ENCODE assay signal across 27 cellular contexts in genomic region chr3:52874869-52875588, GRCh38. TPM values are rescaled to one million over a fixed set of nuclear protein-coding genes. Genes with fewer than 3 reads are reported as not detected.
DNase-seq lines count a peak whose midpoint lies in the region; ATAC-seq, FAIRE-seq and TF ChIP-seq lines count a peak whose summit lies in the region.
"Had no signal": no experiment of that assay in that cellular context is flagged by ENCODE, and none has a peak within 500 bp of the region (broad histone marks: within the 10 kb centered on the region; RNA-seq: fewer than 3 reads in every experiment).

No MANE protein-coding gene starts in this region.

- no peak overlapping the region for H3K27ac ChIP-seq in GM12878 (ENCODE audit: control insufficient read depth, insufficient read depth)
- H3K27ac ChIP-seq in brain microvascular endothelial cell: no peak overlapping the region
- H3K27ac ChIP-seq: adrenal gland, gastroesophageal sphincter, lower lobe of right lung, SJSA1, suprapubic skin had no signal

- H3K4me1 Mint-ChIP-seq in activated T-cell treated with anti-CD3 and anti-CD28 coated beads, Interleukin-2, amount 50 U/mL, for 72 hours (ENCODE audit: low read depth): peaks cover 60% of the 10 kb centered on the region
- H3K4me1 Mint-ChIP-seq in stimulated activated naive CD8-positive, alpha-beta T cell treated with anti-CD3 and anti-CD28 coated beads, Interleukin-15, Interleukin-2, amounts not matched to agents 100 ng/mL and 50 ng/mL, for 24 hours (ENCODE audit: low read depth): peaks cover 33% of the 10 kb centered on the region

- no peaks in the 10 kb centered on the region for H3K9me3 Mint-ChIP-seq in activated T-cell treated with anti-CD3 and anti-CD28 coated beads, Interleukin-2, amount 50 U/mL, for 72 hours
- no peaks in the 10 kb centered on the region for H3K9me3 Mint-ChIP-seq in stimulated activated naive CD8-positive, alpha-beta T cell treated with anti-CD3 and anti-CD28 coated beads, Interleukin-15, Interleukin-2, amounts not matched to agents 100 ng/mL and 50 ng/mL, for 24 hours
- H3K9me3 Mint-ChIP-seq: activated T-cell treated with anti-CD3 and anti-CD28 coated beads, Interleukin-2, amount 50 U/mL, for 4 hours; endodermal cell; IgD-negative memory B cell had no signal

- SMC1A ChIA-PET in GM12878 (lab: Charles Lee; ENCODE audit: uncharacterized antibody, unreplicated experiment): interaction anchor here (0.6 to 1.9 kb wide), 8 partner anchors 13 to 196 kb away, joined by 3 to 15 read pairs (median 4); partner anchors contain the start of gene STIMATE

- POLR2A ChIA-PET in GM12878 (lab: Charles Lee): interaction anchor here (1.0 kb wide), 1 partner anchor 19 kb away, joined by 5 read pairs; no protein-coding TSS in a partner anchor

- no peak overlapping the region for H3K4me3 ChIP-seq in GM12878
- H3K4me3 ChIP-seq in brain microvascular endothelial cell (ENCODE audit: low read depth, low read length): no peak overlapping the region
- H3K4me3 ChIP-seq: adrenal gland, gastroesophageal sphincter, lower lobe of right lung, SJSA1, suprapubic skin had no signal

- H3K9me3 ChIP-seq in GM12878 (replicated peaks; ENCODE audit: control insufficient read depth, insufficient read depth, low read length): no peaks in the 10 kb centered on the region
- H3K9me3 ChIP-seq: adrenal gland, gastroesophageal sphincter, lower lobe of right lung, SJSA1, suprapubic skin had no signal

- WGBS in GM12878 (ENCODE audit: insufficient coverage, insufficient replicate concordance, low lambda C conversion rate, missing lambda C conversion rate): 85% methylated on average over 9 of the region's 9 CpGs

- peak overlapping the region; percentile 54 for H3K27ac Mint-ChIP-seq in activated T-cell treated with anti-CD3 and anti-CD28 coated beads, Interleukin-2, amount 50 U/mL, for 72 hours
- peak overlapping the region; percentile 50 for H3K27ac Mint-ChIP-seq in stimulated activated naive CD8-positive, alpha-beta T cell treated with anti-CD3 and anti-CD28 coated beads, Interleukin-15, Interleukin-2, amounts not matched to agents 100 ng/mL and 50 ng/mL, for 24 hours
- H3K27ac Mint-ChIP-seq: endodermal cell, IgD-negative memory B cell had no signal

- no peak for ATAC-seq in activated T-cell treated with anti-CD3 and anti-CD28 coated beads, Interleukin-2, amount 50 U/mL, for 72 hours (replicated peaks in 1 of 2)
- ATAC-seq in GM12878: peak; percentile 31
- no peak for ATAC-seq in GM19328 (IDR thresholded peaks at IDR 0.05; ENCODE audit: unreplicated experiment)
- ATAC-seq: gastroesophageal sphincter had no signal

- intact Hi-C loops in GM12878 (cut with micrococcal nuclease; ENCODE audit: unreplicated experiment): no loop called here

- H4K20me1 ChIP-seq in GM12878 (ENCODE audit: control insufficient read depth, insufficient read depth): no peaks in the 10 kb centered on the region

- H3K4me1 ChIP-seq in GM12878 (ENCODE audit: control insufficient read depth, insufficient read depth, low read length): peaks cover 11% of the 10 kb centered on the region

- BruUV-seq in GM12878 (replicated peaks; lab: Mats Ljungman, UMichigan): no TSS peak

- no peak overlapping the region for H3K9ac ChIP-seq in GM12878 (ENCODE audit: control insufficient read depth, insufficient read depth, low read length)

- TF ChIP-seq EP300 in GM12878 (IDR thresholded peaks at IDR 0.05; ENCODE audit: borderline replicate concordance in 1 of 2, control insufficient read depth in 1 of 2, low read depth in 2 of 2, low read length in 2 of 2): no peak

- TF ChIP-seq POLR2A in GM12878 (IDR thresholded peaks at IDR 0.05; ENCODE audit: low read depth, low read length): no peak

- no peak for TF ChIP-seq CTCF in GM12878 (IDR thresholded peaks at IDR 0.05 in 2 of 3, conservative IDR thresholded peaks at IDR 0.05 in 1 of 3; ENCODE audit: control insufficient read depth in 2 of 3, extremely low read depth in 1 of 3, insufficient read depth in 1 of 3, low read depth in 3 of 3, low read length in 3 of 3)
- TF ChIP-seq CTCF in brain microvascular endothelial cell (IDR thresholded peaks at IDR 0.05; ENCODE audit: low read depth, low read length, missing control alignments): no peak

- TF ChIP-seq RAD21 in GM12878 (IDR thresholded peaks at IDR 0.05; ENCODE audit: insufficient read depth, low read depth, low read length): no peak

- in situ Hi-C loops in GM12878 (cut with MboI): no loop called here
- in situ Hi-C loops in brain microvascular endothelial cell (cut with HindIII; ENCODE audit: low pct_ligation_motif_present, low sequenced_read_pairs): no loop called here

- H2AFZ ChIP-seq in GM12878 (ENCODE audit: control insufficient read depth, low read depth, low read length): no peak overlapping the region

- FAIRE-seq in GM12878 (lab: Jason Lieb, UNC): no peak
- FAIRE-seq: colon, urothelium cell line had no signal

- H3K4me3 Mint-ChIP-seq in activated T-cell treated with anti-CD3 and anti-CD28 coated beads, Interleukin-2, amount 50 U/mL, for 72 hours: peak overlapping the region; percentile 39 to 56
- no peak overlapping the region for H3K4me3 Mint-ChIP-seq in stimulated activated naive CD8-positive, alpha-beta T cell treated with anti-CD3 and anti-CD28 coated beads, Interleukin-15, Interleukin-2, amounts not matched to agents 100 ng/mL and 50 ng/mL, for 24 hours
- H3K4me3 Mint-ChIP-seq: activated T-cell treated with anti-CD3 and anti-CD28 coated beads, Interleukin-2, amount 50 U/mL, for 4 hours; endodermal cell had no signal

- H3K79me2 ChIP-seq in GM12878 (ENCODE audit: control insufficient read depth, insufficient read depth, low read length): peaks cover 5% of the 10 kb centered on the region

- H3K27me3 Mint-ChIP-seq in activated T-cell treated with anti-CD3 and anti-CD28 coated beads, Interleukin-2, amount 50 U/mL, for 72 hours (ENCODE audit: low read depth): no peaks in the 10 kb centered on the region
- no peaks in the 10 kb centered on the region for H3K27me3 Mint-ChIP-seq in stimulated activated naive CD8-positive, alpha-beta T cell treated with anti-CD3 and anti-CD28 coated beads, Interleukin-15, Interleukin-2, amounts not matched to agents 100 ng/mL and 50 ng/mL, for 24 hours
- H3K27me3 Mint-ChIP-seq: IgD-negative memory B cell had no signal

- RAD21 ChIA-PET in GM12878 (lab: Charles Lee; ENCODE audit: unreplicated experiment): interaction anchor here (0.9 to 1.6 kb wide), 6 partner anchors 12 to 112 kb away, joined by 3 to 5 read pairs (median 3); no protein-coding TSS in a partner anchor

- H3K27me3 ChIP-seq in GM12878 (replicated peaks in 1 of 2; ENCODE audit: control insufficient read depth in 2 of 2, insufficient read depth in 2 of 2, low read length in 1 of 2): no peaks in the 10 kb centered on the region
- H3K27me3 ChIP-seq in brain microvascular endothelial cell (replicated peaks): no peaks in the 10 kb centered on the region
- H3K27me3 ChIP-seq: adrenal gland, gastroesophageal sphincter, SJSA1, suprapubic skin had no signal

- DNase-seq in activated T-cell treated with anti-CD3 and anti-CD28 coated beads, Interleukin-2, amount 50 U/mL, for 72 hours: no peak
- no peak for DNase-seq in activated T-cell treated with anti-CD3 and anti-CD28 coated beads, Interleukin-2, amount 50 U/mL, for 1 hour
- DNase-seq in MV-4-11 (lab: John Stamatoyannopoulos, UW) (peak; percentile 61), GM12878 (ENCODE audit: low read depth, low spot score) (no peak), brain microvascular endothelial cell (no peak), NCI-H524 treated with DMSO at 0.1 percent for 48 hours (lab: John Stamatoyannopoulos, UW) (no peak)
- DNase-seq: activated T-cell treated with anti-CD3 and anti-CD28 coated beads, Interleukin-2, amount 50 U/mL, for 4 hours; adrenal gland; endodermal cell; HCEC 1CT; islet precursor cell; lower lobe of right lung; MM.1S; NCI-H1694 treated with DMSO at 0.1 percent for 48 hours; NCI-H774; nucleus accumbens; T-helper 1 cell had no signal

- H3K36me3 ChIP-seq in GM12878 (ENCODE audit: control insufficient read depth in 2 of 2, insufficient read depth in 2 of 2, low read length in 1 of 2) (peaks cover 1 to 3% of the 10 kb centered on the region in 2 experiments; a peak in 2 of 4 replicates), brain microvascular endothelial cell (replicated peaks) (no peaks in the 10 kb centered on the region)
- H3K36me3 ChIP-seq: adrenal gland, lower lobe of right lung, SJSA1, suprapubic skin had no signal

- peaks cover 0 to 8% of the 10 kb centered on the region in 2 donors for H3K36me3 Mint-ChIP-seq in activated T-cell treated with anti-CD3 and anti-CD28 coated beads, Interleukin-2, amount 50 U/mL, for 72 hours (ENCODE audit: insufficient read depth in 2 of 2)
- H3K36me3 Mint-ChIP-seq in stimulated activated naive CD8-positive, alpha-beta T cell treated with anti-CD3 and anti-CD28 coated beads, Interleukin-15, Interleukin-2, amounts not matched to agents 100 ng/mL and 50 ng/mL, for 24 hours (ENCODE audit: low read depth): peaks cover 8% of the 10 kb centered on the region

- no peak overlapping the region for H3K4me2 ChIP-seq in GM12878 (ENCODE audit: control insufficient read depth, insufficient read depth)

- CTCF ChIA-PET in GM12878 (lab: Yijun Ruan, JAX): interaction anchor here (1.2 to 2.5 kb wide), 2 partner anchors 18 to 30 kb away, joined by 5 to 16 read pairs; no protein-coding TSS in a partner anchor

RNA-seq across cellular contexts. Expression of gene STIMATE, which starts 22.3 kb away (rescaled TPM):
- 10 to 100 TPM; 34.4 to 40.8 TPM for total RNA-seq in activated T-cell treated with anti-CD3 and anti-CD28 coated beads, Interleukin-2, amount 50 U/mL, for 72 hours
- total RNA-seq in GM12878 (2013; cell fraction: nucleolus; rRNA removed): 31.6 and 36.6 TPM in 2 replicates
- 10.9 and 11.1 TPM in 2 replicates for total RNA-seq in GM12878 (2014; rRNA removed)
- 9.3 and 9.4 TPM in 2 replicates for total RNA-seq in GM12878 (2014; rRNA removed; fragmentation: Illumina TruSeq; extraction: Trizol)
- total RNA-seq in GM12878 (2021): 19.1 and 20.9 TPM in 2 replicates
- polyA plus RNA-seq in GM12878 (2011; ENCODE audit: low read depth): 3.3 TPM
- 7.3 and 11.7 TPM in 2 replicates for polyA plus RNA-seq in GM12878 (2011; rRNA removed)
- 25.2 and 28.3 TPM in 2 replicates for polyA plus RNA-seq in GM12878 (2011; cell fraction: cytosol; rRNA removed)
- 80.8 and 85.9 TPM in 2 replicates for polyA plus RNA-seq in GM12878 (2011; cell fraction: nucleus; rRNA removed)
- 4.5 and 7.7 TPM in 2 replicates for polyA plus RNA-seq in GM12878 (2012)
- 17.4 and 22.4 TPM in 2 replicates for polyA plus RNA-seq in GM12878 (2014; fragmentation: Illumina TruSeq; extraction: Trizol)
- polyA plus RNA-seq in GM12878 (2014; fragmentation: Nextera tagmentation; extraction: Ambion mirVana): under 1 TPM; 0.24 to 0.68 TPM
- polyA plus RNA-seq in GM12878 (2014; rRNA removed): 21.8 and 24.1 TPM in 2 replicates
- polyA plus RNA-seq in GM12878 (2016; fragmentation: Nextera tagmentation; extraction: Ambion mirVana): 10 to 100 TPM; 20.7 to 21.1 TPM
- 12.7 and 16.3 TPM in 2 replicates for polyA minus RNA-seq in GM12878 (2011; rRNA and poly(A)+ RNA removed)
- polyA minus RNA-seq in GM12878 (2011; cell fraction: cytosol; rRNA and poly(A)+ RNA removed): 7.9 and 9.8 TPM in 2 replicates
- polyA minus RNA-seq in GM12878 (2011; cell fraction: nucleus; rRNA and poly(A)+ RNA removed): 12.1 and 23.2 TPM in 2 replicates

RNA-seq across cellular contexts. Expression of gene MUSTN1, which starts 40.2 kb away (rescaled TPM):
- total RNA-seq in activated T-cell treated with anti-CD3 and anti-CD28 coated beads, Interleukin-2, amount 50 U/mL, for 72 hours: 1 to 10 TPM; 1.3 TPM
- 1.2 TPM in 1 of 2 replicates, not detected in the other for total RNA-seq in GM12878 (2013; cell fraction: nucleolus; rRNA removed)
- total RNA-seq in GM12878 (2014; rRNA removed) (1.1 and 2.5 TPM in 2 replicates), GM12878 (2014; rRNA removed; fragmentation: Illumina TruSeq; extraction: Trizol) (1.0 TPM in 2 replicates), GM12878 (2021) (0.51 and 1.2 TPM in 2 replicates)
- 1.7 TPM for polyA plus RNA-seq in GM12878 (2011; ENCODE audit: low read depth)
- polyA plus RNA-seq in GM12878 (2011; rRNA removed) (0.35 TPM in 1 of 2 replicates, not detected in the other), GM12878 (2014; fragmentation: Illumina TruSeq; extraction: Trizol) (0.57 and 2.5 TPM in 2 replicates), GM12878 (2014; fragmentation: Nextera tagmentation; extraction: Ambion mirVana) (1 to 10 TPM; 1.3 TPM), GM12878 (2014; rRNA removed) (1.7 and 4.5 TPM in 2 replicates), GM12878 (2016; fragmentation: Nextera tagmentation; extraction: Ambion mirVana) (not detected)
- polyA plus RNA-seq in GM12878 (2011; cell fraction: cytosol; rRNA removed): 0.70 and 1.8 TPM in 2 replicates
- 18.4 and 19.6 TPM in 2 replicates for polyA plus RNA-seq in GM12878 (2011; cell fraction: nucleus; rRNA removed)
- 1.1 and 1.4 TPM in 2 replicates for polyA plus RNA-seq in GM12878 (2012)
- 0.46 TPM in 1 of 2 replicates, not detected in the other for polyA minus RNA-seq in GM12878 (2011; rRNA and poly(A)+ RNA removed)
- not detected in 2 replicates for polyA minus RNA-seq in GM12878 (2011; cell fraction: cytosol; rRNA and poly(A)+ RNA removed)
- polyA minus RNA-seq in GM12878 (2011; cell fraction: nucleus; rRNA and poly(A)+ RNA removed): 0.97 and 1.7 TPM in 2 replicates
- total RNA-seq: G401, pulmonary artery endothelial cell, SJSA1 had no signal
- polyA plus RNA-seq: IgD-negative memory B cell had no signal

RNA-seq across cellular contexts. Expression of gene ITIH4, which starts 44.6 kb away (rescaled TPM):
- 10 to 100 TPM; 21.8 to 24.5 TPM for total RNA-seq in activated T-cell treated with anti-CD3 and anti-CD28 coated beads, Interleukin-2, amount 50 U/mL, for 72 hours
- 4.1 and 7.5 TPM in 2 replicates for total RNA-seq in GM12878 (2013; cell fraction: nucleolus; rRNA removed)
- 1.4 and 2.2 TPM in 2 replicates for total RNA-seq in GM12878 (2014; rRNA removed)
- 1.6 and 1.8 TPM in 2 replicates for total RNA-seq in GM12878 (2014; rRNA removed; fragmentation: Illumina TruSeq; extraction: Trizol)
- total RNA-seq in GM12878 (2021): 3.9 and 5.4 TPM in 2 replicates
- polyA plus RNA-seq in GM12878 (2011; ENCODE audit: low read depth): 0.85 TPM
- 0.71 and 1.3 TPM in 2 replicates for polyA plus RNA-seq in GM12878 (2011; rRNA removed)
- polyA plus RNA-seq in GM12878 (2011; cell fraction: cytosol; rRNA removed): 0.42 and 0.67 TPM in 2 replicates
- 12.6 and 13.1 TPM in 2 replicates for polyA plus RNA-seq in GM12878 (2011; cell fraction: nucleus; rRNA removed)
- 1.2 and 2.8 TPM in 2 replicates for polyA plus RNA-seq in GM12878 (2012)
- 1.2 and 3.1 TPM in 2 replicates for polyA plus RNA-seq in GM12878 (2014; fragmentation: Illumina TruSeq; extraction: Trizol)
- 1 to 10 TPM in 1 of 2 experiments, under 1 TPM in 1; 0.69 to 1.2 TPM for polyA plus RNA-seq in GM12878 (2014; fragmentation: Nextera tagmentation; extraction: Ambion mirVana)
- 3.8 and 4.1 TPM in 2 replicates for polyA plus RNA-seq in GM12878 (2014; rRNA removed)
- polyA plus RNA-seq in GM12878 (2016; fragmentation: Nextera tagmentation; extraction: Ambion mirVana): 1 to 10 TPM in 1 of 2 experiments, under 1 TPM in 1; 0.64 to 1.3 TPM
- polyA minus RNA-seq in GM12878 (2011; rRNA and poly(A)+ RNA removed): 2.2 and 2.6 TPM in 2 replicates
- polyA minus RNA-seq in GM12878 (2011; cell fraction: cytosol; rRNA and poly(A)+ RNA removed): 3.0 TPM in 1 of 2 replicates, not detected in the other
- polyA minus RNA-seq in GM12878 (2011; cell fraction: nucleus; rRNA and poly(A)+ RNA removed): 2.5 and 7.2 TPM in 2 replicates
- total RNA-seq: SJSA1 had no signal
- polyA plus RNA-seq: IgD-negative memory B cell had no signal
